In genomic region chr20:48583171-48583570, GRCh38 we compare ENCODE assay signal across 22 cellular contexts.
DNase-seq lines count a peak whose midpoint lies in the region; ATAC-seq and TF ChIP-seq lines count a peak whose summit lies in the region.
"Had no signal": no experiment of that assay in that cellular context is flagged by ENCODE, and none has a peak within 500 bp of the region (broad histone marks: within the 10 kb centered on the region; RNA-seq: fewer than 3 reads in every experiment).

No MANE protein-coding gene starts in this region.

- WGBS in heart left ventricle, 4 donors, result 85 to 93% (median 86%) methylated on average over 11 of the region's 11 CpGs
- 86 to 91% methylated on average over 11 of the region's 11 CpGs for WGBS in sigmoid colon, 2 donors

- DNase-seq in cardiac septum (ENCODE audit: low spot score) (peak; percentile 19), heart left ventricle (no peak), lower lobe of right lung (peak; percentile 26), sigmoid colon (peak; percentile 17)
- DNase-seq: 8988T; ACHN; AML-193; BE2C; CD4-positive, alpha-beta T cell; CD8-positive, alpha-beta memory T cell; DMS 273 treated with DMSO at 0.1 percent for 48 hours; DMS79; EL; GDM1; H9 had no signal

- intact Hi-C loops in cardiac septum (cut with DNase I), result no loop called here
- intact Hi-C loops in heart left ventricle (cut with DNase I), result no loop called here
- intact Hi-C loops in lower lobe of right lung (cut with DNase I), result no loop called here
- intact Hi-C loops in sigmoid colon (cut with DNase I), result no loop called here

- no peak overlapping the region for H3K4me3 ChIP-seq in heart left ventricle
- no peak overlapping the region for H3K4me3 ChIP-seq in lower lobe of right lung
- H3K4me3 ChIP-seq in sigmoid colon, result no peak overlapping the region
- H3K4me3 ChIP-seq: A549; BLaER1 treated with 17β-estradiol and CSF1 and Interleukin-3, amounts not matched to agents 10 nM and 100 nM; GM12878; GM23338 had no signal

- TF ChIP-seq CTCF in heart left ventricle (IDR thresholded peaks at IDR 0.05), result no peak
- no peak for TF ChIP-seq CTCF in lower lobe of right lung (IDR thresholded peaks at IDR 0.05)
- no peak for TF ChIP-seq CTCF in sigmoid colon (IDR thresholded peaks at IDR 0.05)

- no peak for ATAC-seq in heart left ventricle
- ATAC-seq in lower lobe of right lung, result no peak
- no peak for ATAC-seq in GM18520 (IDR thresholded peaks at IDR 0.05; ENCODE audit: unreplicated experiment)
- ATAC-seq in HG03280 (IDR thresholded peaks at IDR 0.05; ENCODE audit: unreplicated experiment), result no peak
- ATAC-seq: A549, GM12878, GM23338, HCT116 had no signal

- H3K36me3 ChIP-seq in heart left ventricle, result no peaks in the 10 kb centered on the region
- H3K36me3 ChIP-seq in lower lobe of right lung, result no peaks in the 10 kb centered on the region
- no peaks in the 10 kb centered on the region for H3K36me3 ChIP-seq in sigmoid colon
- H3K36me3 ChIP-seq: BE2C; BLaER1 treated with 17β-estradiol and CSF1 and Interleukin-3, amounts not matched to agents 10 nM and 100 nM had no signal

- no peak overlapping the region for H3K27ac ChIP-seq in heart left ventricle
- no peak overlapping the region for H3K27ac ChIP-seq in lower lobe of right lung
- H3K27ac ChIP-seq in sigmoid colon, result no peak overlapping the region
- H3K27ac ChIP-seq: A549; BLaER1 treated with 17β-estradiol and CSF1 and Interleukin-3, amounts not matched to agents 10 nM and 100 nM had no signal

- peaks cover 0 to 32% (median 0%) of the 10 kb centered on the region in 9 donors for H3K27me3 ChIP-seq in heart left ventricle
- peaks cover 61% of the 10 kb centered on the region for H3K27me3 ChIP-seq in lower lobe of right lung (ENCODE audit: low read depth)
- peaks cover 0 to 24% (median 0%) of the 10 kb centered on the region in 3 donors for H3K27me3 ChIP-seq in sigmoid colon
- H3K27me3 ChIP-seq: BE2C; BLaER1 treated with 17β-estradiol and CSF1 and Interleukin-3, amounts not matched to agents 10 nM and 100 nM had no signal

- H3K4me1 ChIP-seq in heart left ventricle, result peaks cover 0 to 21% (median 0%) of the 10 kb centered on the region in 12 donors
- no peaks in the 10 kb centered on the region for H3K4me1 ChIP-seq in lower lobe of right lung
- no peaks in the 10 kb centered on the region for H3K4me1 ChIP-seq in sigmoid colon
- H3K4me1 ChIP-seq: A549, BE2C had no signal

- TF ChIP-seq POLR2A in heart left ventricle (IDR thresholded peaks at IDR 0.05) (no peak), sigmoid colon (IDR thresholded peaks at IDR 0.05) (no peak)

- H3K9me3 ChIP-seq in heart left ventricle, result no peaks in the 10 kb centered on the region
- no peaks in the 10 kb centered on the region for H3K9me3 ChIP-seq in lower lobe of right lung
- H3K9me3 ChIP-seq in sigmoid colon, result no peaks in the 10 kb centered on the region
- H3K9me3 ChIP-seq: A549, BE2C had no signal

- no peak for TF ChIP-seq EP300 in sigmoid colon (IDR thresholded peaks at IDR 0.05)

Comparison
In these comparisons a context has a peak if more than half of its experiments do, and no peak if none do; other contexts are left out.
1. DNase-seq: peak in cardiac septum (single experiment), lower lobe of right lung (single experiment) and sigmoid colon (single experiment); none in heart left ventricle (0 of 5).